In the genomic region with DNA sequence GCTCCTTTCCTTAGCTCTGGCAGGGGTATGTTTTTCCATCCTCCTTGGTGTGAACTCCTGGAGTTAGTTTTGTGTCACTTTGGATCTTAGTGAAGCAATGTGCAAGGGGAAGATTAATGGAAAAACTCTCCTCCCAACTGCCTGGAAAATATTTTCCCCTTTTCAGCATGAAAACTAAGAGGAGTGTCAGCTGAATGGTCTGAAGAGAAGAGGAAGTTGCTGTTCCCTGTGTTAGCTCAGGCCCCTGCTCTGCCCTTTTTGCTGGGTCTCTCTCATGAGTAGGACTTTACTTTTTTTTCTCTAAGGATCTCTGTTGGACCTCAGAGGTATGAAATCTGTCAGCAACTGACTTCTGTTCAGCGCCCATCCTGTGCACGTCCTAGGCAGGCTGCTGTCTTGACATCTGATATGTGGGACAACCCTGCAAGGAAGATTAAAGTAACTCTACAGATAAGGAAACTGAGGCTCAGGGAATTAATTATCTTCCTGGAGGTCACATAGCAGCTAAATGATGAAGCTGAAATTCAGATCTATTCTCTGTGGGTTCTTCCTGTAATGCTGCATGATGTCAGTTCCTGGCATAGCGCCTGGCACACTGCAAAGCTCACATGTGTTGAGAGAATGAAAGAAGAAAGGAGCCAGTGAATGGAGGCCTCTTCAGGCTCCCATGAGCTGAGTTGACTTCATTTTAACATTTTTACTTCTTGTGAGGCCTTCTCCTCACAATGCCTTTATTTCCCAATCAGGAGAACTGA, we compare ENCODE assay signal across 1 cellular context.
A peak's percentile ranks its signal among the peaks of the same experiment; 100 is the strongest.
TF ChIP-seq lines count a peak whose summit lies in the region.

No MANE protein-coding gene starts in this region.

TF ChIP-seq in HEK293, 187 proteins besides CTCF, POLR2A, EP300 and RAD21 (continued from another document):
- TF ChIP-seq, protein P1, sequence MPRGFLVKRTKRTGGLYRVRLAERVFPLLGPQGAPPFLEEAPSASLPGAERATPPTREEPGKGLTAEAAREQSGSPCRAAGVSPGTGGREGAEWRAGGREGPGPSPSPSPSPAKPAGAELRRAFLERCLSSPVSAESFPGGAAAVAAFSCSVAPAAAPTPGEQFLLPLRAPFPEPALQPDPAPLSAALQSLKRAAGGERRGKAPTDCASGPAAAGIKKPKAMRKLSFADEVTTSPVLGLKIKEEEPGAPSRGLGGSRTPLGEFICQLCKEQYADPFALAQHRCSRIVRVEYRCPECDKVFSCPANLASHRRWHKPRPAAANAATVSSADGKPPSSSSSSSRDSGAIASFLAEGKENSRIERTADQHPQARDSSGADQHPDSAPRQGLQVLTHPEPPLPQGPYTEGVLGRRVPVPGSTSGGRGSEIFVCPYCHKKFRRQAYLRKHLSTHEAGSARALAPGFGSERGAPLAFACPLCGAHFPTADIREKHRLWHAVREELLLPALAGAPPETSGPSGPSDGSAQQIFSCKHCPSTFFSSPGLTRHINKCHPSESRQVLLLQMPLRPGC (tag by site-specific recombination; IDR thresholded peaks at IDR 0.05), result no peak
- TF ChIP-seq KLF10 (tag by site-specific recombination; IDR thresholded peaks at IDR 0.05), result no peak
- TF ChIP-seq ZFP3 (tag by site-specific recombination; IDR thresholded peaks at IDR 0.05; ENCODE audit: low read depth), result no peak
- TF ChIP-seq ZNF549 (tag by site-specific recombination; IDR thresholded peaks at IDR 0.05), result no peak
- TF ChIP-seq, protein P2, sequence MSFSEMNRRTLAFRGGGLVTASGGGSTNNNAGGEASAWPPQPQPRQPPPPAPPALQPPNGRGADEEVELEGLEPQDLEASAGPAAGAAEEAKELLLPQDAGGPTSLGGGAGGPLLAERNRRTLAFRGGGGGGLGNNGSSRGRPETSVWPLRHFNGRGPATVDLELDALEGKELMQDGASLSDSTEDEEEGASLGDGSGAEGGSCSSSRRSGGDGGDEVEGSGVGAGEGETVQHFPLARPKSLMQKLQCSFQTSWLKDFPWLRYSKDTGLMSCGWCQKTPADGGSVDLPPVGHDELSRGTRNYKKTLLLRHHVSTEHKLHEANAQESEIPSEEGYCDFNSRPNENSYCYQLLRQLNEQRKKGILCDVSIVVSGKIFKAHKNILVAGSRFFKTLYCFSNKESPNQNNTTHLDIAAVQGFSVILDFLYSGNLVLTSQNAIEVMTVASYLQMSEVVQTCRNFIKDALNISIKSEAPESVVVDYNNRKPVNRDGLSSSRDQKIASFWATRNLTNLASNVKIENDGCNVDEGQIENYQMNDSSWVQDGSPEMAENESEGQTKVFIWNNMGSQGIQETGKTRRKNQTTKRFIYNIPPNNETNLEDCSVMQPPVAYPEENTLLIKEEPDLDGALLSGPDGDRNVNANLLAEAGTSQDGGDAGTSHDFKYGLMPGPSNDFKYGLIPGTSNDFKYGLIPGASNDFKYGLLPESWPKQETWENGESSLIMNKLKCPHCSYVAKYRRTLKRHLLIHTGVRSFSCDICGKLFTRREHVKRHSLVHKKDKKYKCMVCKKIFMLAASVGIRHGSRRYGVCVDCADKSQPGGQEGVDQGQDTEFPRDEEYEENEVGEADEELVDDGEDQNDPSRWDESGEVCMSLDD (tag by site-specific recombination; IDR thresholded peaks at IDR 0.05), result no peak
- TF ChIP-seq ZNF416 (tag by site-specific recombination; IDR thresholded peaks at IDR 0.05), result no peak
- peak; percentile 47; the same call in 1 of the 2 replicates for TF ChIP-seq ZBTB20 (tag by site-specific recombination; IDR thresholded peaks at IDR 0.05)
- no peak for TF ChIP-seq ZNF670 (tag by site-specific recombination; IDR thresholded peaks at IDR 0.05; ENCODE audit: low read depth)
- no peak for TF ChIP-seq MZF1 (tag by site-specific recombination; IDR thresholded peaks at IDR 0.05; ENCODE audit: borderline replicate concordance)
- no peak for TF ChIP-seq ZNF274 (IDR thresholded peaks at IDR 0.05; ENCODE audit: low read length)
- no peak for TF ChIP-seq ZNF274 (tag by site-specific recombination; IDR thresholded peaks at IDR 0.05; ENCODE audit: borderline replicate concordance)
- TF ChIP-seq ZNF843 (tag by site-specific recombination; IDR thresholded peaks at IDR 0.05), result no peak
- TF ChIP-seq OSR2 (tag by site-specific recombination; IDR thresholded peaks at IDR 0.05), result 0 out of 2 replicates have a peak, but pooled peaks have one; percentile 18
- peak; percentile 53 for TF ChIP-seq ZNF660 (tag by site-specific recombination; IDR thresholded peaks at IDR 0.05)
- no peak for TF ChIP-seq BCL11B (tag by site-specific recombination; IDR thresholded peaks at IDR 0.05; ENCODE audit: low read depth)
- TF ChIP-seq, protein P3, sequence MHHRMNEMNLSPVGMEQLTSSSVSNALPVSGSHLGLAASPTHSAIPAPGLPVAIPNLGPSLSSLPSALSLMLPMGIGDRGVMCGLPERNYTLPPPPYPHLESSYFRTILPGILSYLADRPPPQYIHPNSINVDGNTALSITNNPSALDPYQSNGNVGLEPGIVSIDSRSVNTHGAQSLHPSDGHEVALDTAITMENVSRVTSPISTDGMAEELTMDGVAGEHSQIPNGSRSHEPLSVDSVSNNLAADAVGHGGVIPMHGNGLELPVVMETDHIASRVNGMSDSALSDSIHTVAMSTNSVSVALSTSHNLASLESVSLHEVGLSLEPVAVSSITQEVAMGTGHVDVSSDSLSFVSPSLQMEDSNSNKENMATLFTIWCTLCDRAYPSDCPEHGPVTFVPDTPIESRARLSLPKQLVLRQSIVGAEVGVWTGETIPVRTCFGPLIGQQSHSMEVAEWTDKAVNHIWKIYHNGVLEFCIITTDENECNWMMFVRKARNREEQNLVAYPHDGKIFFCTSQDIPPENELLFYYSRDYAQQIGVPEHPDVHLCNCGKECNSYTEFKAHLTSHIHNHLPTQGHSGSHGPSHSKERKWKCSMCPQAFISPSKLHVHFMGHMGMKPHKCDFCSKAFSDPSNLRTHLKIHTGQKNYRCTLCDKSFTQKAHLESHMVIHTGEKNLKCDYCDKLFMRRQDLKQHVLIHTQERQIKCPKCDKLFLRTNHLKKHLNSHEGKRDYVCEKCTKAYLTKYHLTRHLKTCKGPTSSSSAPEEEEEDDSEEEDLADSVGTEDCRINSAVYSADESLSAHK (tag by site-specific recombination; IDR thresholded peaks at IDR 0.05), result no peak
- TF ChIP-seq ZNF561 (tag by site-specific recombination; IDR thresholded peaks at IDR 0.05; ENCODE audit: borderline replicate concordance), result no peak
- TF ChIP-seq ZNF394 (tag by site-specific recombination; IDR thresholded peaks at IDR 0.05; ENCODE audit: borderline replicate concordance), result no peak
- no peak for TF ChIP-seq ZBTB7A (tag by site-specific recombination; IDR thresholded peaks at IDR 0.05; ENCODE audit: low read depth)
- no peak for TF ChIP-seq ZFHX2 (tag by site-specific recombination; conservative IDR thresholded peaks at IDR 0.05)
- TF ChIP-seq, protein P4, sequence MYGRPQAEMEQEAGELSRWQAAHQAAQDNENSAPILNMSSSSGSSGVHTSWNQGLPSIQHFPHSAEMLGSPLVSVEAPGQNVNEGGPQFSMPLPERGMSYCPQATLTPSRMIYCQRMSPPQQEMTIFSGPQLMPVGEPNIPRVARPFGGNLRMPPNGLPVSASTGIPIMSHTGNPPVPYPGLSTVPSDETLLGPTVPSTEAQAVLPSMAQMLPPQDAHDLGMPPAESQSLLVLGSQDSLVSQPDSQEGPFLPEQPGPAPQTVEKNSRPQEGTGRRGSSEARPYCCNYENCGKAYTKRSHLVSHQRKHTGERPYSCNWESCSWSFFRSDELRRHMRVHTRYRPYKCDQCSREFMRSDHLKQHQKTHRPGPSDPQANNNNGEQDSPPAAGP (tag by site-specific recombination; IDR thresholded peaks at IDR 0.05), result no peak
- TF ChIP-seq PRDM1 (tag by site-specific recombination; IDR thresholded peaks at IDR 0.05), result 0 out of 2 replicates have a peak, but pooled peaks have one; percentile 37
- no peak for TF ChIP-seq ZFP69B (tag by site-specific recombination; IDR thresholded peaks at IDR 0.05)
- no peak for TF ChIP-seq ZNF292 (tag by site-specific recombination; IDR thresholded peaks at IDR 0.05; ENCODE audit: borderline replicate concordance, low read depth)
- TF ChIP-seq ZNF629 (tag by site-specific recombination; IDR thresholded peaks at IDR 0.05), result peak; percentile 50; the same call in 1 of the 2 replicates
- TF ChIP-seq ZNF558 (tag by site-specific recombination; IDR thresholded peaks at IDR 0.05), result no peak
- no peak for TF ChIP-seq ZNF138 (tag by site-specific recombination; IDR thresholded peaks at IDR 0.05; ENCODE audit: borderline replicate concordance)
- no peak for TF ChIP-seq ZNF768 (tag by site-specific recombination; IDR thresholded peaks at IDR 0.05)
- TF ChIP-seq, protein P5, sequence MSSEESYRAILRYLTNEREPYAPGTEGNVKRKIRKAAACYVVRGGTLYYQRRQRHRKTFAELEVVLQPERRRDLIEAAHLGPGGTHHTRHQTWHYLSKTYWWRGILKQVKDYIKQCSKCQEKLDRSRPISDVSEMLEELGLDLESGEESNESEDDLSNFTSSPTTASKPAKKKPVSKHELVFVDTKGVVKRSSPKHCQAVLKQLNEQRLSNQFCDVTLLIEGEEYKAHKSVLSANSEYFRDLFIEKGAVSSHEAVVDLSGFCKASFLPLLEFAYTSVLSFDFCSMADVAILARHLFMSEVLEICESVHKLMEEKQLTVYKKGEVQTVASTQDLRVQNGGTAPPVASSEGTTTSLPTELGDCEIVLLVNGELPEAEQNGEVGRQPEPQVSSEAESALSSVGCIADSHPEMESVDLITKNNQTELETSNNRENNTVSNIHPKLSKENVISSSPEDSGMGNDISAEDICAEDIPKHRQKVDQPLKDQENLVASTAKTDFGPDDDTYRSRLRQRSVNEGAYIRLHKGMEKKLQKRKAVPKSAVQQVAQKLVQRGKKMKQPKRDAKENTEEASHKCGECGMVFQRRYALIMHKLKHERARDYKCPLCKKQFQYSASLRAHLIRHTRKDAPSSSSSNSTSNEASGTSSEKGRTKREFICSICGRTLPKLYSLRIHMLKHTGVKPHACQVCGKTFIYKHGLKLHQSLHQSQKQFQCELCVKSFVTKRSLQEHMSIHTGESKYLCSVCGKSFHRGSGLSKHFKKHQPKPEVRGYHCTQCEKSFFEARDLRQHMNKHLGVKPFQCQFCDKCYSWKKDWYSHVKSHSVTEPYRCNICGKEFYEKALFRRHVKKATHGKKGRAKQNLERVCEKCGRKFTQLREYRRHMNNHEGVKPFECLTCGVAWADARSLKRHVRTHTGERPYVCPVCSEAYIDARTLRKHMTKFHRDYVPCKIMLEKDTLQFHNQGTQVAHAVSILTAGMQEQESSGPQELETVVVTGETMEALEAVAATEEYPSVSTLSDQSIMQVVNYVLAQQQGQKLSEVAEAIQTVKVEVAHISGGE (tag by site-specific recombination; conservative IDR thresholded peaks at IDR 0.05; ENCODE audit: low read depth), result no peak
- no peak for TF ChIP-seq ZNF132 (tag by site-specific recombination; IDR thresholded peaks at IDR 0.05; ENCODE audit: borderline replicate concordance)
- TF ChIP-seq, protein P6, sequence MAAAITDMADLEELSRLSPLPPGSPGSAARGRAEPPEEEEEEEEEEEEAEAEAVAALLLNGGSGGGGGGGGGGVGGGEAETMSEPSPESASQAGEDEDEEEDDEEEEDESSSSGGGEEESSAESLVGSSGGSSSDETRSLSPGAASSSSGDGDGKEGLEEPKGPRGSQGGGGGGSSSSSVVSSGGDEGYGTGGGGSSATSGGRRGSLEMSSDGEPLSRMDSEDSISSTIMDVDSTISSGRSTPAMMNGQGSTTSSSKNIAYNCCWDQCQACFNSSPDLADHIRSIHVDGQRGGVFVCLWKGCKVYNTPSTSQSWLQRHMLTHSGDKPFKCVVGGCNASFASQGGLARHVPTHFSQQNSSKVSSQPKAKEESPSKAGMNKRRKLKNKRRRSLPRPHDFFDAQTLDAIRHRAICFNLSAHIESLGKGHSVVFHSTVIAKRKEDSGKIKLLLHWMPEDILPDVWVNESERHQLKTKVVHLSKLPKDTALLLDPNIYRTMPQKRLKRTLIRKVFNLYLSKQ (tag by site-specific recombination; IDR thresholded peaks at IDR 0.05; ENCODE audit: borderline replicate concordance), result no peak
- TF ChIP-seq FEZF1 (tag by site-specific recombination; IDR thresholded peaks at IDR 0.05), result no peak
- no peak for TF ChIP-seq MEIS1 (CRISPR knock-in tag; IDR thresholded peaks at IDR 0.05; ENCODE audit: borderline replicate concordance)
- TF ChIP-seq, protein P7, sequence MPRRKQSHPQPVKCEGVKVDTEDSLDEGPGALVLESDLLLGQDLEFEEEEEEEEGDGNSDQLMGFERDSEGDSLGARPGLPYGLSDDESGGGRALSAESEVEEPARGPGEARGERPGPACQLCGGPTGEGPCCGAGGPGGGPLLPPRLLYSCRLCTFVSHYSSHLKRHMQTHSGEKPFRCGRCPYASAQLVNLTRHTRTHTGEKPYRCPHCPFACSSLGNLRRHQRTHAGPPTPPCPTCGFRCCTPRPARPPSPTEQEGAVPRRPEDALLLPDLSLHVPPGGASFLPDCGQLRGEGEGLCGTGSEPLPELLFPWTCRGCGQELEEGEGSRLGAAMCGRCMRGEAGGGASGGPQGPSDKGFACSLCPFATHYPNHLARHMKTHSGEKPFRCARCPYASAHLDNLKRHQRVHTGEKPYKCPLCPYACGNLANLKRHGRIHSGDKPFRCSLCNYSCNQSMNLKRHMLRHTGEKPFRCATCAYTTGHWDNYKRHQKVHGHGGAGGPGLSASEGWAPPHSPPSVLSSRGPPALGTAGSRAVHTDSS (tag by site-specific recombination; IDR thresholded peaks at IDR 0.05), result no peak
- no peak for TF ChIP-seq ZBTB8A (tag by site-specific recombination; IDR thresholded peaks at IDR 0.05)
- TF ChIP-seq, protein P8, sequence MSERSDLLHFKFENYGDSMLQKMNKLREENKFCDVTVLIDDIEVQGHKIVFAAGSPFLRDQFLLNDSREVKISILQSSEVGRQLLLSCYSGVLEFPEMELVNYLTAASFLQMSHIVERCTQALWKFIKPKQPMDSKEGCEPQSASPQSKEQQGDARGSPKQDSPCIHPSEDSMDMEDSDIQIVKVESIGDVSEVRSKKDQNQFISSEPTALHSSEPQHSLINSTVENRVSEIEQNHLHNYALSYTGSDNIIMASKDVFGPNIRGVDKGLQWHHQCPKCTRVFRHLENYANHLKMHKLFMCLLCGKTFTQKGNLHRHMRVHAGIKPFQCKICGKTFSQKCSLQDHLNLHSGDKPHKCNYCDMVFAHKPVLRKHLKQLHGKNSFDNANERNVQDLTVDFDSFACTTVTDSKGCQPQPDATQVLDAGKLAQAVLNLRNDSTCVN (tag by site-specific recombination; optimal IDR thresholded peaks at IDR 0.05), result no peak
